24 cellular contexts compared by ENCODE assay signal in genomic region chr9:127693697-127694096, GRCh38. TPM values are rescaled to one million over a fixed set of nuclear protein-coding genes. Genes with fewer than 3 reads are reported as not detected.
"Had no signal": no experiment of that assay in that cellular context is flagged by ENCODE, and none has a peak within 500 bp of the region (broad histone marks: within the 10 kb centered on the region; RNA-seq: fewer than 3 reads in every experiment).

No MANE protein-coding gene starts in this region.

- H3K9me3 ChIP-seq: MG63, SJSA1 had no signal

- DNase-seq: Karpas-422, KG1, MG63, NCI-H1092, NCI-H1105 treated with DMSO at 0.1 percent for 48 hours, NCI-H1417 treated with DMSO at 0.1 percent for 48 hours, NCI-H146, NCI-H1694 treated with DMSO at 0.1 percent for 48 hours, NCI-H1930, NCI-H2081, NCI-H2107, NCI-H2227 treated with DMSO at 0.1 percent for 48 hours, NCI-H524, NCI-H69, NCI-H774, Right ventricle myocardium superior, RPMI8226, SIG-M5 had no signal

- FAIRE-seq: HTR-8/SVneo, RCC 7860 had no signal

- H3K4me3 ChIP-seq: MG63, SJSA1, SK-N-MC had no signal

- H3K27ac ChIP-seq: HL-60, SJSA1, SK-N-MC had no signal

- H3K27me3 ChIP-seq: MG63, SJSA1 had no signal

RNA-seq across cellular contexts. Expression of gene CFAP157, which starts 13.1 kb away (rescaled TPM):
- total RNA-seq: NCI-H460, Right ventricle myocardium superior had no signal

RNA-seq across cellular contexts. Expression of gene TTC16, which starts 22.2 kb away (rescaled TPM):
- total RNA-seq: NCI-H460, SJSA1 had no signal
